In genomic region chr7:151083071-151083823, GRCh38 we compare ENCODE assay signal across 8 cellular contexts. TPM values are rescaled to one million over a fixed set of nuclear protein-coding genes. Genes with fewer than 3 reads are reported as not detected.
A peak's percentile ranks its signal among the peaks of the same experiment; 100 is the strongest.
DNase-seq lines count a peak whose midpoint lies in the region; ATAC-seq and TF ChIP-seq lines count a peak whose summit lies in the region.

TMUB1 (minus strand) TSS chr7:151083493; CDS start chr7:151082563, 930 bp downstream.

- H3K4me3 ChIP-seq in AG04450 (ENCODE audit: low read depth, low read length), result peak within 1 kb of the TSS; percentile 74
- no peak within 1 kb of the TSS for H3K4me3 ChIP-seq in endocrine pancreas (ENCODE audit: control insufficient read depth, insufficient read depth, low read length)

- ATAC-seq in GM18868 (IDR thresholded peaks at IDR 0.05; ENCODE audit: unreplicated experiment) (peak; percentile 48), HG03108 (IDR thresholded peaks at IDR 0.05; ENCODE audit: unreplicated experiment) (peak; percentile 39)

- H3K9me3 ChIP-seq in AG04450 (ENCODE audit: control insufficient read depth, insufficient read depth, low read length) (peaks cover 3% of the 10 kb centered on the region; the same call in 1 of the 2 replicates), endocrine pancreas (ENCODE audit: control insufficient read depth, low read length) (no peaks in the 10 kb centered on the region)

- POLR2A ChIA-PET in AG04450 (lab: Yijun Ruan, JAX), result no interaction called here

- peak within 1 kb of the TSS; percentile 42 for H3K9ac ChIP-seq in endocrine pancreas (ENCODE audit: control insufficient read depth, insufficient read depth, low read length)

- H3K4me1 ChIP-seq in endocrine pancreas (ENCODE audit: control insufficient read depth, insufficient read depth, low read length), result no peaks in the 10 kb centered on the region

- no peaks in the 10 kb centered on the region for H3K36me3 ChIP-seq in endocrine pancreas (ENCODE audit: control insufficient read depth, insufficient read depth, low read length)

- TF ChIP-seq CTCF in AG04450 (IDR thresholded peaks at IDR 0.05; ENCODE audit: low read depth, low read length), result no peak

- CTCF ChIA-PET in AG04450 (lab: Charles Lee), result interaction anchor here (1.3 kb wide), 1 partner anchor 27 kb away, joined by 3 read pairs; no protein-coding TSS in a partner anchor

- no peak for DNase-seq in AG04450 (ENCODE audit: low read depth, low spot score)
- DNase-seq in NCI-H69 (lab: John Stamatoyannopoulos, UW), result peak; percentile 93
- DNase-seq in activated CD8-positive, alpha-beta memory T cell treated with anti-CD3 and anti-CD28 coated beads for 24 hours, result peak; percentile 93
- peak; percentile 72 for DNase-seq in mucosa of gallbladder (ENCODE audit: low spot score)
- peak; percentile 63 to 78 for DNase-seq in stimulated activated CD8-positive, alpha-beta memory T cell treated with anti-CD3 and anti-CD28 coated beads, Interleukin-4, amount 100 ng/mL, for 4 hours (ENCODE audit: low read depth in 2 of 2, low spot score in 1 of 2)

- H3K27ac ChIP-seq in AG04450 (ENCODE audit: low read depth, low read length), result no peak within 1 kb of the TSS

- H3K27me3 ChIP-seq in AG04450 (ENCODE audit: control insufficient read depth, insufficient read depth, low read length) (no peaks in the 10 kb centered on the region), endocrine pancreas (ENCODE audit: control insufficient read depth, insufficient read depth, low read length) (no peaks in the 10 kb centered on the region)

RNA-seq across cellular contexts. Expression of gene TMUB1, which starts in this region (rescaled TPM):
- 9.7 and 11.3 TPM in 2 replicates for polyA plus RNA-seq in AG04450 (2011; rRNA removed)
- polyA minus RNA-seq in AG04450 (2011; rRNA and poly(A)+ RNA removed), result 2.3 and 3.9 TPM in 2 replicates
- total RNA-seq in mucosa of gallbladder, result 69.1 TPM
